In the genomic region with DNA sequence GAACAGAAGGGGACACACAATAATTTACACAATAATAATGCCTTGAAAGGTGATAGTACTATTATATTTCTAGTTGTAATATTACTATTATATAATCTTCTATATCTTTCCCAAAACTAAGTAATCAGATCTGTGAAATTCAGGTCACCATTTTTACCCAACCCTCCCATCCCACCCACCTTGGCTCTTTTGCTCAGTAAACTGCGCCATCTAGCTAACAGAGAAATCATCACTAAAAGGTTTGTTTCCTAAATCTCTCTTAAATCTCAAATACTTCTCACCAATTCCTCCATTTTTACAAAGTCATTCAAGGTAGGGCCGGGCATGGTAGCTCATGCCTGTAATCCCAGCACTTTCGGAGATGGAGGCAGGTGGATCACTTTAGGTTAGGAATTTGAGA, we compare ENCODE assay signal across 26 cellular contexts.
"Had no signal": no experiment of that assay in that cellular context is flagged by ENCODE, and none has a peak within 500 bp of the region (broad histone marks: within the 10 kb centered on the region; RNA-seq: fewer than 3 reads in every experiment).

No MANE protein-coding gene starts in this region.

- H3K27me3 ChIP-seq: cardiac muscle cell, MG63 had no signal

- ATAC-seq: activated CD8-positive, alpha-beta T cell treated with anti-CD3 and anti-CD28 coated beads, Interleukin-2, amount 10 ng/mL, durations not matched to agents 7 days and 5 days; activated naive CD4-positive, alpha-beta T cell treated with anti-CD3 and anti-CD28 coated beads, Interleukin-2, amount 50 U/mL, for 72 hours; activated naive CD8-positive, alpha-beta T cell treated with anti-CD3 and anti-CD28 coated beads, Interleukin-2, amount 50 U/mL, for 24 hours; PC-3; T-helper 17 cell; WTC11 had no signal

- H3K4me3 ChIP-seq: cardiac muscle cell, MG63 had no signal

- H3K36me3 ChIP-seq: cardiac muscle cell, MG63 had no signal

- H3K9me3 ChIP-seq: MG63 had no signal

- H3K27ac ChIP-seq: cardiac muscle cell had no signal

- DNase-seq: activated CD4-positive, alpha-beta T cell treated with anti-CD3 and anti-CD28 coated beads for 48 hours; activated CD4-positive, alpha-beta T cell treated with anti-CD3 and anti-CD28 coated beads, Interleukin-2, amount 50 U/mL, for 4 hours; activated CD4-positive, CD25-positive, alpha-beta regulatory T cell treated with anti-CD3 and anti-CD28 coated beads, Interleukin-2, amount 50 U/mL, for 72 hours; activated CD8-positive, alpha-beta memory T cell treated with anti-CD3 and anti-CD28 coated beads, Interleukin-2, amount 50 U/mL, for 48 hours; activated CD8-positive, alpha-beta T cell treated with anti-CD3 and anti-CD28 coated beads, Interleukin-2, amount 10 ng/mL, durations not matched to agents 7 days and 5 days; activated effector memory CD4-positive, alpha-beta T cell treated with anti-CD3 and anti-CD28 coated beads, Interleukin-2, amount 50 U/mL, for 16 hours; activated naive CD4-positive, alpha-beta T cell treated with Interleukin-2 at 50 U/mL for 16 hours; activated naive CD8-positive, alpha-beta T cell treated with anti-CD3 and anti-CD28 coated beads, Interleukin-2, amount 50 U/mL, for 24 hours; activated T-cell treated with anti-CD3 and anti-CD28 coated beads, Interleukin-2, amount 50 U/mL, for 1 hour; amniotic stem cell; cerebellar nuclear complex; MG63; MV-4-11; NCI-H1092 treated with DMSO at 0.1 percent for 48 hours; NCI-H1417 treated with DMSO at 0.1 percent for 48 hours; NCI-H1694; NCI-H2029; NCI-H345; NCI-H510A treated with DMSO at 0.1 percent for 48 hours; PC-3; SHP77 treated with DMSO at 0.1 percent for 48 hours; T-helper 17 cell; T-helper 9 cell had no signal
